Comparison of ENCODE assay signal across 20 cellular contexts in genomic region chr2:28084564-28084963, GRCh38.
DNase-seq lines count a peak whose midpoint lies in the region; ATAC-seq and TF ChIP-seq lines count a peak whose summit lies in the region.
"Had no signal": no experiment of that assay in that cellular context is flagged by ENCODE, and none has a peak within 500 bp of the region (broad histone marks: within the 10 kb centered on the region; RNA-seq: fewer than 3 reads in every experiment).

No MANE protein-coding gene starts in this region.

- WGBS in SK-N-SH (ENCODE audit: low lambda C conversion rate): 56% methylated on average over 4 of the region's 4 CpGs

- H3K4me3 ChIP-seq in SK-N-SH (ENCODE audit: low read depth in 2 of 2, low read length in 1 of 2) (no peak overlapping the region), astrocyte of the spinal cord (ENCODE audit: low read depth, low read length) (no peak overlapping the region)
- H3K4me3 ChIP-seq: BLaER1 had no signal

- no peak overlapping the region for H2AFZ ChIP-seq in SK-N-SH (ENCODE audit: low read depth)

- in situ Hi-C loops in astrocyte of the spinal cord (cut with HindIII; ENCODE audit: low sequenced_read_pairs): no loop called here

- H3F3A ChIP-seq in SK-N-SH (replicated peaks; ENCODE audit: insufficient read depth): peaks cover 4% of the 10 kb centered on the region

- H3K4me1 Mint-ChIP-seq in T-helper 17 cell: peaks cover 21% of the 10 kb centered on the region
- H3K4me1 Mint-ChIP-seq: activated B cell treated with CpG ODN at 0.5 μM for 24 hours had no signal

- H3K9ac ChIP-seq in SK-N-SH: no peak overlapping the region
- H3K9ac ChIP-seq: BLaER1 had no signal

- no peak overlapping the region for H3K4me3 Mint-ChIP-seq in T-helper 17 cell
- H3K4me3 Mint-ChIP-seq: activated B cell treated with CpG ODN at 0.5 μM for 24 hours; activated naive CD8-positive, alpha-beta T cell treated with anti-CD3 and anti-CD28 coated beads, Interleukin-2, amount 10 ng/mL, durations not matched to agents 7 days and 5 days; activated T-helper 1 cell treated with anti-CD3 and anti-CD28 coated beads, Interleukin-12 subunit alpha, Interleukin-12 subunit beta, Interleukin-2, Interleukin-4 antibody, amounts not matched to agents 30 ng/mL and 10 ng/mL and 1 ng/mL, durations not matched to agents 14 hours and 24 hours and 36 hours; HFFc6; natural killer cell had no signal

- H3K27ac Mint-ChIP-seq in T-helper 17 cell: no peak overlapping the region
- H3K27ac Mint-ChIP-seq: activated B cell treated with CpG ODN at 0.5 μM for 24 hours; activated naive CD8-positive, alpha-beta T cell treated with anti-CD3 and anti-CD28 coated beads, Interleukin-2, amount 10 ng/mL, durations not matched to agents 7 days and 5 days; activated T-helper 1 cell treated with anti-CD3 and anti-CD28 coated beads, Interleukin-12 subunit alpha, Interleukin-12 subunit beta, Interleukin-2, Interleukin-4 antibody, amounts not matched to agents 30 ng/mL and 10 ng/mL and 1 ng/mL, durations not matched to agents 14 hours and 24 hours and 36 hours; HFFc6; natural killer cell; progenitor cell of endocrine pancreas had no signal

- no peaks in the 10 kb centered on the region for H3K36me3 Mint-ChIP-seq in T-helper 17 cell (ENCODE audit: low read depth)
- H3K36me3 Mint-ChIP-seq: natural killer cell had no signal

- no peaks in the 10 kb centered on the region for H3K27me3 Mint-ChIP-seq in T-helper 17 cell
- H3K27me3 Mint-ChIP-seq: activated B cell treated with CpG ODN at 0.5 μM for 24 hours; activated naive CD8-positive, alpha-beta T cell treated with anti-CD3 and anti-CD28 coated beads, Interleukin-2, amount 10 ng/mL, durations not matched to agents 7 days and 5 days; progenitor cell of endocrine pancreas had no signal

- no peaks in the 10 kb centered on the region for H3K79me2 ChIP-seq in SK-N-SH (ENCODE audit: insufficient read depth)

- no peak for TF ChIP-seq CTCF in SK-N-SH (IDR thresholded peaks at IDR 0.05)
- no peak for TF ChIP-seq CTCF in astrocyte of the spinal cord (IDR thresholded peaks at IDR 0.05; ENCODE audit: low read depth, low read length)

- H3K27me3 ChIP-seq in SK-N-SH (ENCODE audit: insufficient read depth): no peaks in the 10 kb centered on the region
- H3K27me3 ChIP-seq: BLaER1 had no signal

- H3K9me2 ChIP-seq in SK-N-SH: no peaks in the 10 kb centered on the region

- DNase-seq in SK-N-SH: no peak
- DNase-seq in astrocyte of the spinal cord (ENCODE audit: low read depth, low spot score): peak; percentile 54
- DNase-seq in left lobe of liver (ENCODE audit: low spot score): no peak
- DNase-seq in T-helper 17 cell: no peak
- DNase-seq in globus pallidus (ENCODE audit: low spot score): no peak
- no peak for DNase-seq in NCI-H1048 (lab: John Stamatoyannopoulos, UW)
- DNase-seq: 8988T; activated B cell treated with CpG ODN at 0.5 μM for 24 hours; activated naive CD8-positive, alpha-beta T cell treated with anti-CD3 and anti-CD28 coated beads, Interleukin-2, amount 10 ng/mL, durations not matched to agents 7 days and 5 days; HFFc6; natural killer cell; NCI-H1694 treated with DMSO at 0.1 percent for 48 hours; NCI-H2227 treated with DMSO at 0.1 percent for 48 hours; Right ventricle myocardium superior; substantia nigra had no signal

- CTCF ChIA-PET in SK-N-SH (lab: Yijun Ruan, JAX): interaction anchor here (0.9 kb wide), 1 partner anchor 10 kb away, joined by 3 read pairs; no protein-coding TSS in a partner anchor

- H3K4me2 ChIP-seq in SK-N-SH: no peak overlapping the region
- H3K4me2 ChIP-seq: BLaER1 had no signal

- no peaks in the 10 kb centered on the region for H3K36me3 ChIP-seq in SK-N-SH (replicated peaks in 1 of 2; ENCODE audit: control insufficient read depth in 1 of 2, insufficient read depth in 2 of 2, low read length in 1 of 2)
- H3K36me3 ChIP-seq: BLaER1 had no signal

- no peaks in the 10 kb centered on the region for H4K20me1 ChIP-seq in SK-N-SH (ENCODE audit: insufficient read depth)
- H4K20me1 ChIP-seq: BLaER1 had no signal

- no peak for TF ChIP-seq EP300 in SK-N-SH (IDR thresholded peaks at IDR 0.05; ENCODE audit: borderline replicate concordance in 1 of 2, low read depth in 1 of 2, low read length in 1 of 2)

- no peak overlapping the region for H3K27ac ChIP-seq in SK-N-SH (ENCODE audit: low read depth in 2 of 2, low read length in 1 of 2)
- H3K27ac ChIP-seq: BLaER1 had no signal

- ATAC-seq in SK-N-SH treated with all-trans-retinoic acid at 6 μM for 48 hours (no peak), left lobe of liver (peak; percentile 62), T-helper 17 cell (no peak), GM18873 (IDR thresholded peaks at IDR 0.05; ENCODE audit: low FRiP score, unreplicated experiment) (no peak)
- ATAC-seq: natural killer cell had no signal

- POLR2A ChIA-PET in SK-N-SH (lab: Yijun Ruan, JAX): no interaction called here

- H3K4me1 ChIP-seq in SK-N-SH (ENCODE audit: control insufficient read depth in 1 of 2, insufficient read depth in 2 of 2, low read depth in 1 of 2, low read length in 1 of 2): peaks cover 13 to 30% of the 10 kb centered on the region in 2 experiments; a peak in 3 of 4 replicates

- no peak for TF ChIP-seq RAD21 in SK-N-SH (IDR thresholded peaks at IDR 0.05; ENCODE audit: low read length)

- H3K9me3 ChIP-seq in SK-N-SH (no peaks in the 10 kb centered on the region), T-helper 17 cell (ENCODE audit: control insufficient read depth, low read length, poor library complexity, severe bottlenecking) (no peaks in the 10 kb centered on the region)
- H3K9me3 ChIP-seq: BLaER1 had no signal

TF ChIP-seq in SK-N-SH, 30 proteins besides CTCF, POLR2A, EP300 and RAD21:
- peak; percentile 8; the same call in 1 of the 2 replicates for TF ChIP-seq NFIC (IDR thresholded peaks at IDR 0.05; ENCODE audit: borderline replicate concordance)
- TF ChIP-seq MEF2A (IDR thresholded peaks at IDR 0.05; ENCODE audit: borderline replicate concordance, low read depth): no peak
- no peak for TF ChIP-seq FOXM1 (IDR thresholded peaks at IDR 0.05; ENCODE audit: low read depth)
- peak; percentile 17; the same call in 1 of the 2 replicates for TF ChIP-seq PBX3 (IDR thresholded peaks at IDR 0.05)

TF ChIP-seq in SK-N-SH treated with all-trans-retinoic acid at 6 μM for 48 hours, 23 proteins besides CTCF, POLR2A, EP300 and RAD21:
- no peak for TF ChIP-seq TOX (CRISPR knock-in tag; IDR thresholded peaks at IDR 0.05; ENCODE audit: borderline replicate concordance)
- no peak for TF ChIP-seq CSRNP3 (CRISPR knock-in tag; IDR thresholded peaks at IDR 0.05)
- TF ChIP-seq BACH2 (CRISPR knock-in tag; IDR thresholded peaks at IDR 0.05; ENCODE audit: borderline replicate concordance): no peak
- TF ChIP-seq ZNF565 (CRISPR knock-in tag; conservative IDR thresholded peaks at IDR 0.05; ENCODE audit: low read depth): no peak
- TF ChIP-seq CREB5 (CRISPR knock-in tag; IDR thresholded peaks at IDR 0.05; ENCODE audit: low read depth): no peak
- TF ChIP-seq ZNF70 (CRISPR knock-in tag; IDR thresholded peaks at IDR 0.05): no peak
- TF ChIP-seq PPARA (CRISPR knock-in tag; IDR thresholded peaks at IDR 0.05; ENCODE audit: borderline replicate concordance): no peak
- no peak for TF ChIP-seq RARB (CRISPR knock-in tag; IDR thresholded peaks at IDR 0.05)
- TF ChIP-seq CSDC2 (CRISPR knock-in tag; IDR thresholded peaks at IDR 0.05): no peak
- no peak for TF ChIP-seq OSR1 (CRISPR knock-in tag; IDR thresholded peaks at IDR 0.05)
- TF ChIP-seq ZFP30 (CRISPR knock-in tag; IDR thresholded peaks at IDR 0.05): no peak
- TF ChIP-seq TCF4 (CRISPR knock-in tag; IDR thresholded peaks at IDR 0.05; ENCODE audit: borderline replicate concordance): no peak
- TF ChIP-seq ISL1 (CRISPR knock-in tag; IDR thresholded peaks at IDR 0.05): no peak
- TF ChIP-seq SNAI2 (CRISPR knock-in tag; IDR thresholded peaks at IDR 0.05): no peak
